ENCODE assay signal across 8 cellular contexts in genomic region chr15:78709263-78709882, GRCh38.
DNase-seq lines count a peak whose midpoint lies in the region; ATAC-seq and TF ChIP-seq lines count a peak whose summit lies in the region.

No MANE protein-coding gene starts in this region.

- H3K27ac Mint-ChIP-seq in Calu3 (ENCODE audit: unreplicated experiment) (no peak overlapping the region), HFFc6 (no peak overlapping the region)

- H3K4me3 Mint-ChIP-seq in Calu3 (ENCODE audit: low read depth, unreplicated experiment) = no peak overlapping the region
- H3K4me3 Mint-ChIP-seq in HFFc6 = peak overlapping the region; percentile 54

- intact Hi-C loops in Calu3 (cut with micrococcal nuclease; ENCODE audit: unreplicated experiment) = loop anchor here (1.0 to 10.0 kb wide), 3 partner anchors 71 to 395 kb away; no protein-coding TSS in a partner anchor

- DNase-seq in Calu3 = peak; percentile 81
- no peak for DNase-seq in HFFc6
- peak; percentile 38 for DNase-seq in NCI-H345 (lab: John Stamatoyannopoulos, UW)
- DNase-seq in activated CD4-positive, alpha-beta T cell treated with anti-CD3 and anti-CD28 coated beads, Interleukin-2, amount 50 U/mL, for 24 hours (ENCODE audit: low read depth in 1 of 2, low spot score in 1 of 2) = peak; percentile 48 to 53
- DNase-seq in dedifferentiated amniotic fluid mesenchymal stem cell (ENCODE audit: extremely low spot score) = peak; percentile 23
- DNase-seq in lung microvascular endothelial cell (ENCODE audit: low read depth in 2 of 2) = peak; percentile 40 to 47
- peak; percentile 16 for DNase-seq in stimulated activated CD8-positive, alpha-beta memory T cell treated with anti-CD3 and anti-CD28 coated beads, Interleukin-12 subunit alpha, Interleukin-12 subunit beta, amount 100 ng/mL, for 24 hours (ENCODE audit: extremely low read depth)

- H3K9me3 Mint-ChIP-seq in Calu3 (ENCODE audit: low read depth, unreplicated experiment) (no peaks in the 10 kb centered on the region), HFFc6 (peaks cover 2% of the 10 kb centered on the region; the same call in 1 of the 2 replicates)

- ATAC-seq in GM18498 (IDR thresholded peaks at IDR 0.05; ENCODE audit: unreplicated experiment) = no peak

- H3K27me3 Mint-ChIP-seq in Calu3 (ENCODE audit: unreplicated experiment) = peaks cover 52% of the 10 kb centered on the region
- H3K27me3 Mint-ChIP-seq in HFFc6 (ENCODE audit: insufficient read depth) = peaks cover 17% of the 10 kb centered on the region

- H3K36me3 Mint-ChIP-seq in Calu3 (ENCODE audit: insufficient read depth, unreplicated experiment) (no peaks in the 10 kb centered on the region), HFFc6 (ENCODE audit: low read depth) (no peaks in the 10 kb centered on the region)

- CTCF ChIA-PET in Calu3 (lab: Charles Lee) = interaction anchor here (0.5 to 1.4 kb wide), 8 partner anchors 16 to 94 kb away, joined by 3 to 10 read pairs (median 4); no protein-coding TSS in a partner anchor

- BruUV-seq in Calu3 (replicated peaks; lab: Mats Ljungman, UMichigan) = no TSS peak

- H3K4me1 Mint-ChIP-seq in Calu3 (ENCODE audit: low read depth, unreplicated experiment) = peaks cover 19% of the 10 kb centered on the region
- peaks cover 9% of the 10 kb centered on the region for H3K4me1 Mint-ChIP-seq in HFFc6 (ENCODE audit: low read depth)

- TF ChIP-seq CTCF in Calu3 (IDR thresholded peaks at IDR 0.05; ENCODE audit: unreplicated experiment) (peak; percentile 82), HFFc6 (IDR thresholded peaks at IDR 0.05) (peak; percentile 91)
